Comparison of ENCODE assay signal across 10 cellular contexts in the genomic region with DNA sequence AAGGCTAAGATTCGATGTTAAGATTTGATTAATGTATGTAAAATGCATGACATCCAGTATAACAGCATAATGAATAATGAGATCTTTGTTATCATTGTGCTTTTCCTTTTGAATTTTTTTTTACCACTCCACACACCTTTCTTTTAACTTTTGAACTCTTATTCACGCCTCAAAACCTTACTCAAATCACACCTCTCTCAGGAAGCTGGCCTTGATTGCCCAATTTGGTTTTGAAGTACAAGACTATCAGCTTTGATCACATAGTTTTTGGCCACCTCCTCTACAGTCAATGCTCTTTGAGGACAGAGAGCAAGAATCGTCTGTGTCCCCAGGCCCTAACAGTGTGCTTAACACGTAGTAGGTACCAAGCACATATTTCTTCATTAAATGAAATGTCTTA. TPM values are rescaled to one million over a fixed set of nuclear protein-coding genes. Genes with fewer than 3 reads are reported as not detected.
"Had no signal": no experiment of that assay in that cellular context is flagged by ENCODE, and none has a peak within 500 bp of the region (broad histone marks: within the 10 kb centered on the region; RNA-seq: fewer than 3 reads in every experiment).

No MANE protein-coding gene starts in this region.

- DNase-seq: GM23248, GOT3, H7, HFFc6, KBM-7 had no signal

- H3K9me3 Mint-ChIP-seq: HFFc6 had no signal

- H3K27ac ChIP-seq: GM23248, HL-60 had no signal

- H2AFZ ChIP-seq: GM23248 had no signal

- H3K9me3 ChIP-seq: HAP-1 had no signal

- H3K9ac ChIP-seq: GM23248 had no signal

- H3K4me3 Mint-ChIP-seq: HFFc6, IgD-negative memory B cell had no signal

- H3K27ac Mint-ChIP-seq: HFFc6, IgD-negative memory B cell had no signal

- H3K4me1 Mint-ChIP-seq: IgD-negative memory B cell had no signal

- ATAC-seq: HCT116, HepG2 had no signal

- H3K4me1 ChIP-seq: HAP-1 had no signal

- H3K4me3 ChIP-seq: GM23248, HAP-1 had no signal

- H3K36me3 ChIP-seq: HAP-1 had no signal

RNA-seq across cellular contexts. Expression of a gene that starts 29.9 kb away (rescaled TPM):
- total RNA-seq: GM23248, HFFc6 had no signal
- polyA plus RNA-seq: GM23248, HepG2, IgD-negative memory B cell had no signal
